ENCODE assay signal across 31 cellular contexts in genomic region chr1:160504651-160505050, GRCh38. TPM values are rescaled to one million over a fixed set of nuclear protein-coding genes. Genes with fewer than 3 reads are reported as not detected.
DNase-seq lines count a peak whose midpoint lies in the region; ATAC-seq and TF ChIP-seq lines count a peak whose summit lies in the region.
"Had no signal": no experiment of that assay in that cellular context is flagged by ENCODE, and none has a peak within 500 bp of the region (broad histone marks: within the 10 kb centered on the region; RNA-seq: fewer than 3 reads in every experiment).

No MANE protein-coding gene starts in this region.

- in situ Hi-C loops in GM13977 (cut with MboI; ENCODE audit: low pct_unique_long_range_greater_than_20kb, low sequenced_read_pairs, unreplicated experiment), result no loop called here

- H3K36me3 ChIP-seq in esophagus muscularis mucosa, result no peaks in the 10 kb centered on the region
- H3K36me3 ChIP-seq: BLaER1, SJCRH30 had no signal

- no peak for TF ChIP-seq EP300 in esophagus muscularis mucosa (IDR thresholded peaks at IDR 0.05)

- WGBS in esophagus muscularis mucosa, result 90% methylated on average over 2 of the region's 2 CpGs

- H3K4me3 Mint-ChIP-seq in activated naive CD4-positive, alpha-beta T cell treated with anti-CD3 and anti-CD28 coated beads for 36 hours, result no peak overlapping the region
- no peak overlapping the region for H3K4me3 Mint-ChIP-seq in activated naive CD4-positive, alpha-beta T cell treated with anti-CD3 and anti-CD28 coated beads, Interleukin-2, amount 10 ng/mL, durations not matched to agents 7 days and 5 days
- H3K4me3 Mint-ChIP-seq in activated T-helper 17 cell treated with anti-CD3 and anti-CD28 coated beads, Interleukin-2, amount 50 U/mL, for 72 hours, result peak overlapping the region; percentile 38
- peak overlapping the region in 3 of 5 donors; percentile 1 to 44 (median 30) for H3K4me3 Mint-ChIP-seq in immature natural killer cell
- H3K4me3 Mint-ChIP-seq in stimulated activated naive B cell treated with anti-CD40 and anti-IgM and Interleukin-4, amounts not matched to agents 10 μg/mL and 1 μg/mL and 100 μg/mL, for 72 hours, result no peak overlapping the region
- H3K4me3 Mint-ChIP-seq: GM23338, H9 had no signal

- DNase-seq in activated naive CD4-positive, alpha-beta T cell treated with anti-CD3 and anti-CD28 coated beads for 36 hours, result no peak
- DNase-seq in activated naive CD4-positive, alpha-beta T cell treated with anti-CD3 and anti-CD28 coated beads, Interleukin-2, amount 10 ng/mL, durations not matched to agents 7 days and 5 days, result no peak
- DNase-seq in immature natural killer cell (no peak), esophagus muscularis mucosa (ENCODE audit: extremely low spot score) (no peak), GM13977 (ENCODE audit: low spot score) (no peak)
- DNase-seq in stimulated activated naive B cell treated with anti-CD40 and anti-IgM and Interleukin-4, amounts not matched to agents 10 μg/mL and 1 μg/mL and 100 μg/mL, for 72 hours, result no peak
- DNase-seq: CD4-positive, CD25-positive, alpha-beta regulatory T cell; COR-L47; DMS 273 treated with DMSO at 0.1 percent for 48 hours; DMS79; EL; GDM1; H9; NCI-H1092; NCI-H1417 treated with DMSO at 0.1 percent for 48 hours; NCI-H1694 treated with DMSO at 0.1 percent for 48 hours; NCI-H2081; NCI-H2227 treated with DMSO at 0.1 percent for 48 hours; NCI-H526 treated with DMSO at 0.1 percent for 48 hours; PC-9; SJCRH30 had no signal

- H3K9me3 ChIP-seq in esophagus muscularis mucosa, result peaks cover 0 to 31% (median 17%) of the 10 kb centered on the region in 4 donors
- H3K9me3 ChIP-seq: SJCRH30 had no signal

- peaks cover 29% of the 10 kb centered on the region for H3K9me3 Mint-ChIP-seq in activated naive CD4-positive, alpha-beta T cell treated with anti-CD3 and anti-CD28 coated beads for 36 hours
- H3K9me3 Mint-ChIP-seq in activated naive CD4-positive, alpha-beta T cell treated with anti-CD3 and anti-CD28 coated beads, Interleukin-2, amount 10 ng/mL, durations not matched to agents 7 days and 5 days, result peaks cover 60% of the 10 kb centered on the region
- peaks cover 23% of the 10 kb centered on the region for H3K9me3 Mint-ChIP-seq in activated T-helper 17 cell treated with anti-CD3 and anti-CD28 coated beads, Interleukin-2, amount 50 U/mL, for 72 hours
- H3K9me3 Mint-ChIP-seq in immature natural killer cell, result peaks cover 17 to 51% (median 40%) of the 10 kb centered on the region in 6 donors
- peaks cover 19 to 36% of the 10 kb centered on the region in 2 donors for H3K9me3 Mint-ChIP-seq in stimulated activated naive B cell treated with anti-CD40 and anti-IgM and Interleukin-4, amounts not matched to agents 10 μg/mL and 1 μg/mL and 100 μg/mL, for 72 hours

- ATAC-seq in activated T-helper 17 cell treated with anti-CD3 and anti-CD28 coated beads, Interleukin-2, amount 50 U/mL, for 72 hours (replicated peaks), result no peak
- no peak for ATAC-seq in stimulated activated naive B cell treated with anti-CD40 and anti-IgM and Interleukin-4, amounts not matched to agents 10 μg/mL and 1 μg/mL and 100 μg/mL, for 72 hours (replicated peaks)
- no peak for ATAC-seq in activated CD4-positive, CD25-positive, alpha-beta regulatory T cell treated with anti-CD3 and anti-CD28 coated beads, Interleukin-2, amount 50 U/mL, for 24 hours
- ATAC-seq: GM12878, GM23338, Right ventricle myocardium inferior had no signal

- TF ChIP-seq CTCF in esophagus muscularis mucosa (IDR thresholded peaks at IDR 0.05), result no peak
- TF ChIP-seq CTCF in GM13977 (IDR thresholded peaks at IDR 0.05; ENCODE audit: extremely low read depth, insufficient read depth, missing control alignments), result no peak

- peaks cover 75% of the 10 kb centered on the region for H3K4me1 Mint-ChIP-seq in activated naive CD4-positive, alpha-beta T cell treated with anti-CD3 and anti-CD28 coated beads for 36 hours (ENCODE audit: low read depth)
- peaks cover 5% of the 10 kb centered on the region for H3K4me1 Mint-ChIP-seq in activated naive CD4-positive, alpha-beta T cell treated with anti-CD3 and anti-CD28 coated beads, Interleukin-2, amount 10 ng/mL, durations not matched to agents 7 days and 5 days
- peaks cover 40% of the 10 kb centered on the region for H3K4me1 Mint-ChIP-seq in activated T-helper 17 cell treated with anti-CD3 and anti-CD28 coated beads, Interleukin-2, amount 50 U/mL, for 72 hours
- H3K4me1 Mint-ChIP-seq in immature natural killer cell, result peaks cover 77 to 96% of the 10 kb centered on the region in 2 donors
- H3K4me1 Mint-ChIP-seq in stimulated activated naive B cell treated with anti-CD40 and anti-IgM and Interleukin-4, amounts not matched to agents 10 μg/mL and 1 μg/mL and 100 μg/mL, for 72 hours, result peaks cover 41 to 75% of the 10 kb centered on the region in 2 donors
- H3K4me1 Mint-ChIP-seq: GM23338 had no signal

- TF ChIP-seq POLR2A in esophagus muscularis mucosa (IDR thresholded peaks at IDR 0.05; ENCODE audit: low read depth), result no peak

- H3K27ac Mint-ChIP-seq in activated naive CD4-positive, alpha-beta T cell treated with anti-CD3 and anti-CD28 coated beads for 36 hours, result peak overlapping the region; percentile 41
- H3K27ac Mint-ChIP-seq in activated naive CD4-positive, alpha-beta T cell treated with anti-CD3 and anti-CD28 coated beads, Interleukin-2, amount 10 ng/mL, durations not matched to agents 7 days and 5 days, result no peak overlapping the region
- peak overlapping the region; percentile 48 for H3K27ac Mint-ChIP-seq in activated T-helper 17 cell treated with anti-CD3 and anti-CD28 coated beads, Interleukin-2, amount 50 U/mL, for 72 hours
- H3K27ac Mint-ChIP-seq in immature natural killer cell, result peak overlapping the region; percentile 23 to 81 (median 78)
- H3K27ac Mint-ChIP-seq in stimulated activated naive B cell treated with anti-CD40 and anti-IgM and Interleukin-4, amounts not matched to agents 10 μg/mL and 1 μg/mL and 100 μg/mL, for 72 hours, result peak overlapping the region; percentile 34
- H3K27ac Mint-ChIP-seq: GM23338, H9 had no signal

- CTCF ChIA-PET in activated naive CD4-positive, alpha-beta T cell treated with anti-CD3 and anti-CD28 coated beads for 36 hours (lab: Charles Lee), result interaction anchor here (0.6 kb wide), 1 partner anchor 76 kb away, joined by 3 read pairs; no protein-coding TSS in a partner anchor
- CTCF ChIA-PET in activated naive CD4-positive, alpha-beta T cell treated with anti-CD3 and anti-CD28 coated beads, Interleukin-2, amount 10 ng/mL, durations not matched to agents 7 days and 5 days (lab: Charles Lee), result no interaction called here

- H3K4me1 ChIP-seq in esophagus muscularis mucosa, result no peaks in the 10 kb centered on the region
- H3K4me1 ChIP-seq: BLaER1, SJCRH30 had no signal

- H3K27me3 ChIP-seq in esophagus muscularis mucosa, result peaks cover 0 to 6% (median 0%) of the 10 kb centered on the region in 4 donors
- H3K27me3 ChIP-seq: BLaER1, SJCRH30 had no signal

- H3K27me3 Mint-ChIP-seq in activated naive CD4-positive, alpha-beta T cell treated with anti-CD3 and anti-CD28 coated beads for 36 hours (ENCODE audit: low read depth), result no peaks in the 10 kb centered on the region
- H3K27me3 Mint-ChIP-seq in activated naive CD4-positive, alpha-beta T cell treated with anti-CD3 and anti-CD28 coated beads, Interleukin-2, amount 10 ng/mL, durations not matched to agents 7 days and 5 days, result no peaks in the 10 kb centered on the region
- H3K27me3 Mint-ChIP-seq in activated T-helper 17 cell treated with anti-CD3 and anti-CD28 coated beads, Interleukin-2, amount 50 U/mL, for 72 hours, result no peaks in the 10 kb centered on the region
- no peaks in the 10 kb centered on the region for H3K27me3 Mint-ChIP-seq in immature natural killer cell (ENCODE audit: low read depth in 3 of 3)
- no peaks in the 10 kb centered on the region for H3K27me3 Mint-ChIP-seq in stimulated activated naive B cell treated with anti-CD40 and anti-IgM and Interleukin-4, amounts not matched to agents 10 μg/mL and 1 μg/mL and 100 μg/mL, for 72 hours
- H3K27me3 Mint-ChIP-seq: CD4-positive, CD25-positive, alpha-beta regulatory T cell had no signal

- H3K36me3 Mint-ChIP-seq in activated naive CD4-positive, alpha-beta T cell treated with anti-CD3 and anti-CD28 coated beads for 36 hours (ENCODE audit: low read depth), result peaks cover 83% of the 10 kb centered on the region
- H3K36me3 Mint-ChIP-seq in activated naive CD4-positive, alpha-beta T cell treated with anti-CD3 and anti-CD28 coated beads, Interleukin-2, amount 10 ng/mL, durations not matched to agents 7 days and 5 days, result peaks cover 78% of the 10 kb centered on the region
- H3K36me3 Mint-ChIP-seq in activated T-helper 17 cell treated with anti-CD3 and anti-CD28 coated beads, Interleukin-2, amount 50 U/mL, for 72 hours (ENCODE audit: low read depth), result peaks cover 84% of the 10 kb centered on the region
- H3K36me3 Mint-ChIP-seq in immature natural killer cell, result peaks cover 55 to 71% (median 63%) of the 10 kb centered on the region in 3 donors
- H3K36me3 Mint-ChIP-seq in stimulated activated naive B cell treated with anti-CD40 and anti-IgM and Interleukin-4, amounts not matched to agents 10 μg/mL and 1 μg/mL and 100 μg/mL, for 72 hours, result peaks cover 74 to 96% of the 10 kb centered on the region in 2 donors

- H3K27ac ChIP-seq in esophagus muscularis mucosa (replicated peaks in 1 of 4), result no peak overlapping the region
- H3K27ac ChIP-seq: BLaER1, PC-9, SJCRH30 had no signal

- no peak overlapping the region for H3K4me3 ChIP-seq in esophagus muscularis mucosa
- H3K4me3 ChIP-seq: BLaER1, GM12878, GM23338, PC-9, SJCRH30 had no signal

- intact Hi-C loops in activated naive CD4-positive, alpha-beta T cell treated with anti-CD3 and anti-CD28 coated beads for 36 hours (cut with micrococcal nuclease), result no loop called here
- intact Hi-C loops in esophagus muscularis mucosa (cut with DNase I), result no loop called here

RNA-seq across cellular contexts. Expression of gene SLAMF6, which starts 18.4 kb away (rescaled TPM):
- 10 to 100 TPM; 55.0 to 55.5 TPM for total RNA-seq in activated naive CD4-positive, alpha-beta T cell treated with anti-CD3 and anti-CD28 coated beads for 36 hours
- total RNA-seq in activated T-helper 17 cell treated with anti-CD3 and anti-CD28 coated beads, Interleukin-2, amount 50 U/mL, for 72 hours, result 10 to 100 TPM; 17.4 to 28.6 TPM
- polyA plus RNA-seq in immature natural killer cell, result 100 to 1,000 TPM; 105 to 210 (median 125) TPM
- 1 to 10 TPM in 2 of 4 donors, under 1 TPM in 2; 0.19 to 1.4 (median 0.87) TPM for total RNA-seq in esophagus muscularis mucosa
- total RNA-seq: A172, GM23338, H9, HT-29, NCI-H460, PC-9, RPMI7951, SJCRH30 had no signal
- polyA plus RNA-seq: GM23338 had no signal

Comparison
In these comparisons a context has a peak if more than half of its experiments do, and no peak if none do; other contexts are left out.
1. H3K4me3 Mint-ChIP-seq: peak in activated T-helper 17 cell treated with anti-CD3 and anti-CD28 coated beads, Interleukin-2, amount 50 U/mL, for 72 hours (single experiment) and immature natural killer cell (3 of 5); none in activated naive CD4-positive, alpha-beta T cell treated with anti-CD3 and anti-CD28 coated beads for 36 hours (single experiment), activated naive CD4-positive, alpha-beta T cell treated with anti-CD3 and anti-CD28 coated beads, Interleukin-2, amount 10 ng/mL, durations not matched to agents 7 days and 5 days (single experiment) and stimulated activated naive B cell treated with anti-CD40 and anti-IgM and Interleukin-4, amounts not matched to agents 10 μg/mL and 1 μg/mL and 100 μg/mL, for 72 hours (0 of 2).
2. RNA of gene SLAMF6, which starts 18.4 kb away (total RNA-seq): 55.0 to 55.5 TPM in activated naive CD4-positive, alpha-beta T cell treated with anti-CD3 and anti-CD28 coated beads for 36 hours and 17.4 to 28.6 TPM in activated T-helper 17 cell treated with anti-CD3 and anti-CD28 coated beads, Interleukin-2, amount 50 U/mL, for 72 hours; 0.19 to 1.4 TPM in esophagus muscularis mucosa; every median in the first group is over 4 times any median in the second.